In genomic region chr2:240916571-240917008, GRCh38 we compare ENCODE assay signal across 1 cellular context.
TF ChIP-seq lines count a peak whose summit lies in the region.

No MANE protein-coding gene starts in this region.

TF ChIP-seq in HEK293, 187 proteins besides CTCF, POLR2A, EP300 and RAD21 (continued from another document):
- TF ChIP-seq ATF2 (tag by site-specific recombination; IDR thresholded peaks at IDR 0.05; ENCODE audit: low read depth) (no peak), TRIM28 (IDR thresholded peaks at IDR 0.05; ENCODE audit: borderline replicate concordance, low read length) (no peak), ZNF155 (tag by site-specific recombination; IDR thresholded peaks at IDR 0.05) (no peak), ZNF248 (tag by site-specific recombination; IDR thresholded peaks at IDR 0.05) (no peak)
